ENCODE assay signal across 26 cellular contexts in the genomic region with DNA sequence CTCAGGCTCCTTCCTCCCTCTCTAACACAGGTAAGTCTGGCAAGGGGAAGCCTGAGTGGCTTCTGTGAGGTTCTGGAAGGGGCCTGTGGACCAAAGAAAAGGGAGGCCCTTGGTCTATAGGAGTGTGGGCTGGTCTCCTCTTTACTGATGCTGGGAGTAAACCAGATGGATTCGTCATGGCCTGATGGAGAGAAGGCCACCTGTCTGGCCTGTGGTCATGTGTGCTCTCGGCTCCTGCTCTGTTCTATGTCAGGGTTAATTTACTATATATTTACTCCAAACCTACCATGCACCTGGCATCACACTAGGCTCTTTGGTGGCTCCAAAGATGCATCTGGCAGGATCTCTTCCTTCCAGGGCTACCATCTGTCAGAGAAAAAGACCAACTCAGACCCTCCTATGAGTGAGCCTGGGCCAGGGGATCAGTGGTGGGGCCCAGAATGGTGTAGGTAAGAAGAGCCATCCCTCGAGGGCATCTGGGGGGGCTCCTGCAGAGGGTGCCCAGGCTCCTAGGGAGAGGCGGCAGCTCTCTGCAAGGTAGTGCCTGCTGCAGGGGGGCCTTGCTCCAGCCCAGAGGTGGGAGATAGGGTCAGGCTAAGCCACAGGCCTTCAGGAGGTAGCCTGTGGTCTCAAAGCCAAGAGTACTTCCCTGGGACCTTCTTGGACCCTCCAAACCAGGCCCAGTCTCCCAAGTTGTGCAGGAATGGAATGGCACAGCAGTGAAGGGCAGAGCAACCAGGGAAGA.
DNase-seq lines count a peak whose midpoint lies in the region; ATAC-seq and TF ChIP-seq lines count a peak whose summit lies in the region.
"Had no signal": no experiment of that assay in that cellular context is flagged by ENCODE, and none has a peak within 500 bp of the region (broad histone marks: within the 10 kb centered on the region; RNA-seq: fewer than 3 reads in every experiment).

No MANE protein-coding gene starts in this region.

- no peaks in the 10 kb centered on the region for H4K20me1 ChIP-seq in neural progenitor cell (ENCODE audit: low read depth)

- H3K79me2 ChIP-seq in neural progenitor cell (ENCODE audit: low read depth): no peaks in the 10 kb centered on the region

- no peak overlapping the region for H3K4me2 ChIP-seq in neural progenitor cell

- no peak overlapping the region for H3K27ac ChIP-seq in neural progenitor cell
- H3K27ac ChIP-seq: breast epithelium, epithelial cell of prostate, GM23248, left lung, psoas muscle, transverse colon had no signal

- H3K27me3 ChIP-seq in neural progenitor cell: no peaks in the 10 kb centered on the region
- H3K27me3 ChIP-seq: breast epithelium, left lung, transverse colon had no signal

- H3K27ac Mint-ChIP-seq in stimulated activated naive CD8-positive, alpha-beta T cell treated with anti-CD3 and anti-CD28 coated beads, Interleukin-15, amount 100 ng/mL, for 72 hours: peak overlapping the region; percentile 13 to 59
- peak overlapping the region; percentile 14 for H3K27ac Mint-ChIP-seq in neural progenitor cell
- H3K27ac Mint-ChIP-seq: activated CD4-positive, alpha-beta T cell treated with anti-CD3 and anti-CD28 coated beads, Interleukin-2, amount 10 ng/mL, durations not matched to agents 7 days and 5 days; activated naive CD4-positive, alpha-beta T cell treated with anti-CD3 and anti-CD28 coated beads for 36 hours; CD14-positive monocyte had no signal

- no peak overlapping the region for H3K4me3 ChIP-seq in neural progenitor cell
- H3K4me3 ChIP-seq: breast epithelium, GM23248, left lung, psoas muscle, transverse colon had no signal

- no peaks in the 10 kb centered on the region for H3K9me3 ChIP-seq in neural progenitor cell (ENCODE audit: low read depth)
- H3K9me3 ChIP-seq: breast epithelium, left lung, psoas muscle, transverse colon had no signal

- peaks cover 16% of the 10 kb centered on the region for H3K4me1 ChIP-seq in neural progenitor cell
- H3K4me1 ChIP-seq: breast epithelium had no signal

- no peak overlapping the region for H2AFZ ChIP-seq in neural progenitor cell (replicated peaks)
- H2AFZ ChIP-seq: GM23248 had no signal

- no peak for DNase-seq in stimulated activated naive CD8-positive, alpha-beta T cell treated with anti-CD3 and anti-CD28 coated beads, Interleukin-15, amount 100 ng/mL, for 72 hours
- DNase-seq in stimulated activated naive CD8-positive, alpha-beta T cell treated with anti-CD3 and anti-CD28 coated beads, Interleukin-15, Interleukin-2, amounts not matched to agents 100 U/mL and 50 U/mL, for 24 hours: no peak
- DNase-seq in NCI-H524 (lab: John Stamatoyannopoulos, UW): peak; percentile 17 to 71
- no peak for DNase-seq in neural progenitor cell (ENCODE audit: low spot score)
- no peak for DNase-seq in NCI-H774 (lab: John Stamatoyannopoulos, UW)
- DNase-seq in DMS79 treated with DMSO at 0.1 percent for 48 hours (lab: John Stamatoyannopoulos, UW): no peak
- DNase-seq: activated CD4-positive, alpha-beta T cell treated with anti-CD3 and anti-CD28 coated beads, Interleukin-2, amount 10 ng/mL, durations not matched to agents 7 days and 5 days; activated CD8-positive, alpha-beta memory T cell treated with anti-CD3 and anti-CD28 coated beads, Interleukin-2, amount 10 ng/mL, durations not matched to agents 7 days and 5 days; activated naive CD4-positive, alpha-beta T cell treated with anti-CD3 and anti-CD28 coated beads for 36 hours; activated T-cell treated with anti-CD3 and anti-CD28 coated beads, Interleukin-2, amount 50 U/mL, for 48 hours; amygdala; effector CD4-positive, alpha-beta T cell; GM23248; left lung; mesendoderm; NCI-H1930; NCI-H2227 treated with DMSO at 0.1 percent for 48 hours; PC-3; psoas muscle; T1000; transverse colon had no signal

- H3K36me3 Mint-ChIP-seq in neural progenitor cell: no peaks in the 10 kb centered on the region

- no peaks in the 10 kb centered on the region for H3K9me3 Mint-ChIP-seq in stimulated activated naive CD8-positive, alpha-beta T cell treated with anti-CD3 and anti-CD28 coated beads, Interleukin-15, amount 100 ng/mL, for 72 hours
- no peaks in the 10 kb centered on the region for H3K9me3 Mint-ChIP-seq in neural progenitor cell
- H3K9me3 Mint-ChIP-seq: activated CD4-positive, alpha-beta T cell treated with anti-CD3 and anti-CD28 coated beads, Interleukin-2, amount 10 ng/mL, durations not matched to agents 7 days and 5 days; activated naive CD4-positive, alpha-beta T cell treated with anti-CD3 and anti-CD28 coated beads for 36 hours had no signal

- H3K4me1 Mint-ChIP-seq in stimulated activated naive CD8-positive, alpha-beta T cell treated with anti-CD3 and anti-CD28 coated beads, Interleukin-15, amount 100 ng/mL, for 72 hours: peaks cover 67% of the 10 kb centered on the region
- peaks cover 42% of the 10 kb centered on the region for H3K4me1 Mint-ChIP-seq in neural progenitor cell

- peak overlapping the region in 1 of 2 donors; percentile 8 for H3K4me3 Mint-ChIP-seq in stimulated activated naive CD8-positive, alpha-beta T cell treated with anti-CD3 and anti-CD28 coated beads, Interleukin-15, amount 100 ng/mL, for 72 hours
- H3K4me3 Mint-ChIP-seq in neural progenitor cell: no peak overlapping the region
- H3K4me3 Mint-ChIP-seq: activated CD4-positive, alpha-beta T cell treated with anti-CD3 and anti-CD28 coated beads, Interleukin-2, amount 10 ng/mL, durations not matched to agents 7 days and 5 days; activated CD8-positive, alpha-beta memory T cell treated with anti-CD3 and anti-CD28 coated beads, Interleukin-2, amount 10 ng/mL, durations not matched to agents 7 days and 5 days; activated naive CD4-positive, alpha-beta T cell treated with anti-CD3 and anti-CD28 coated beads for 36 hours; CD14-positive monocyte had no signal

- no peaks in the 10 kb centered on the region for H3K36me3 ChIP-seq in neural progenitor cell
- H3K36me3 ChIP-seq: breast epithelium, left lung, transverse colon had no signal

- no peak for TF ChIP-seq CTCF in neural progenitor cell (IDR thresholded peaks at IDR 0.05)

- peaks cover 13% of the 10 kb centered on the region for H3F3A ChIP-seq in neural progenitor cell (ENCODE audit: low read depth)

- ATAC-seq in stimulated activated naive CD8-positive, alpha-beta T cell treated with anti-CD3 and anti-CD28 coated beads, Interleukin-15, amount 100 ng/mL, for 72 hours: no peak
- no peak for ATAC-seq in stimulated activated naive CD8-positive, alpha-beta T cell treated with anti-CD3 and anti-CD28 coated beads, Interleukin-15, Interleukin-2, amounts not matched to agents 100 U/mL and 50 U/mL, for 24 hours
- ATAC-seq in GM19328 (IDR thresholded peaks at IDR 0.05; ENCODE audit: unreplicated experiment): no peak
- ATAC-seq: left lung, PC-3, psoas muscle, Right ventricle myocardium inferior had no signal

- no peaks in the 10 kb centered on the region for H3K27me3 Mint-ChIP-seq in stimulated activated naive CD8-positive, alpha-beta T cell treated with anti-CD3 and anti-CD28 coated beads, Interleukin-15, amount 100 ng/mL, for 72 hours
- H3K27me3 Mint-ChIP-seq in neural progenitor cell (ENCODE audit: insufficient read depth, low read depth): peaks cover 3% of the 10 kb centered on the region

- no peak overlapping the region for H3K9ac ChIP-seq in neural progenitor cell
- H3K9ac ChIP-seq: GM23248 had no signal

Comparison
In these comparisons a context has a peak if more than half of its experiments do, and no peak if none do; other contexts are left out.
1. DNase-seq: peak in NCI-H524 (2 of 2); none in stimulated activated naive CD8-positive, alpha-beta T cell treated with anti-CD3 and anti-CD28 coated beads, Interleukin-15, amount 100 ng/mL, for 72 hours (0 of 2), stimulated activated naive CD8-positive, alpha-beta T cell treated with anti-CD3 and anti-CD28 coated beads, Interleukin-15, Interleukin-2, amounts not matched to agents 100 U/mL and 50 U/mL, for 24 hours (single experiment), neural progenitor cell (single experiment), NCI-H774 (single experiment) and DMS79 treated with DMSO at 0.1 percent for 48 hours (single experiment).